In genomic region chr1:160954158-160955104, GRCh38 we compare ENCODE assay signal across 8 cellular contexts.
A peak's percentile ranks its signal among the peaks of the same experiment; 100 is the strongest.
DNase-seq lines count a peak whose midpoint lies in the region; ATAC-seq and TF ChIP-seq lines count a peak whose summit lies in the region.

Gene ITLN2 (minus strand): TSS chr1:160954809. CDS start chr1:160954741, 68 bp downstream.

- H3K79me2 ChIP-seq in Loucy (ENCODE audit: insufficient read depth, low read length): no peaks in the 10 kb centered on the region

- no peaks in the 10 kb centered on the region for H3K9me2 ChIP-seq in Loucy (replicated peaks; ENCODE audit: low read depth, low read length)

- H3F3A ChIP-seq in Loucy (ENCODE audit: low read depth): no peaks in the 10 kb centered on the region

- no peaks in the 10 kb centered on the region for H3K36me3 Mint-ChIP-seq in nephron progenitor cell (ENCODE audit: low read depth)

- H3K36me3 ChIP-seq in Loucy (ENCODE audit: insufficient read depth, low read length): no peaks in the 10 kb centered on the region
- H3K36me3 ChIP-seq in effector memory CD4-positive, alpha-beta T cell (ENCODE audit: control insufficient read depth, insufficient read depth, low read length): no peaks in the 10 kb centered on the region

- no peaks in the 10 kb centered on the region for H4K20me1 ChIP-seq in Loucy (ENCODE audit: insufficient read depth, low read length, poor library complexity, severe bottlenecking)

- peak within 1 kb of the TSS; percentile 78 for H2AFZ ChIP-seq in Loucy (ENCODE audit: low read length)

- TF ChIP-seq CTCF in AG09319 (IDR thresholded peaks at IDR 0.05; ENCODE audit: low read depth, low read length) (peak; percentile 42), Loucy (conservative IDR thresholded peaks at IDR 0.05; ENCODE audit: low read length) (peak; percentile 88), nephron progenitor cell (IDR thresholded peaks at IDR 0.05) (peak; percentile 71)

- H3K27ac ChIP-seq in effector memory CD4-positive, alpha-beta T cell (ENCODE audit: insufficient read depth, low read length, poor library complexity, severe bottlenecking): no peak within 1 kb of the TSS

- H3K9me3 ChIP-seq in Loucy (ENCODE audit: insufficient read depth, low read depth, low read length): no peaks in the 10 kb centered on the region
- no peaks in the 10 kb centered on the region for H3K9me3 ChIP-seq in effector memory CD4-positive, alpha-beta T cell (ENCODE audit: control insufficient read depth, low read length)

- peaks cover 40% of the 10 kb centered on the region for H3K4me1 Mint-ChIP-seq in nephron progenitor cell

- H3K4me3 ChIP-seq in Loucy (ENCODE audit: low read length, poor library complexity, severe bottlenecking): no peak within 1 kb of the TSS
- no peak within 1 kb of the TSS for H3K4me3 ChIP-seq in effector memory CD4-positive, alpha-beta T cell (ENCODE audit: insufficient read depth, low read depth, low read length, poor library complexity, severe bottlenecking)

- peaks cover 3% of the 10 kb centered on the region for H3K27me3 Mint-ChIP-seq in nephron progenitor cell (ENCODE audit: low read depth, poor library complexity)

- ATAC-seq in GM18511 (IDR thresholded peaks at IDR 0.05; ENCODE audit: unreplicated experiment) (peak; percentile 68), GM18517 (IDR thresholded peaks at IDR 0.05; ENCODE audit: unreplicated experiment) (no peak), HG03469 (IDR thresholded peaks at IDR 0.05; ENCODE audit: unreplicated experiment) (no peak)

- no peaks in the 10 kb centered on the region for H3K9me3 Mint-ChIP-seq in nephron progenitor cell

- no peaks in the 10 kb centered on the region for H3K27me3 ChIP-seq in Loucy (ENCODE audit: insufficient read depth, low read length, poor library complexity, severe bottlenecking)
- H3K27me3 ChIP-seq in effector memory CD4-positive, alpha-beta T cell (replicated peaks; ENCODE audit: control insufficient read depth, insufficient read depth, low read length, poor library complexity, severe bottlenecking): no peaks in the 10 kb centered on the region

- no peaks in the 10 kb centered on the region for H3K4me1 ChIP-seq in Loucy (ENCODE audit: insufficient read depth, low read length, poor library complexity, severe bottlenecking)
- no peaks in the 10 kb centered on the region for H3K4me1 ChIP-seq in effector memory CD4-positive, alpha-beta T cell (ENCODE audit: control insufficient read depth, insufficient read depth, low read length, poor library complexity, severe bottlenecking)

- H3K4me2 ChIP-seq in Loucy (ENCODE audit: low read depth, low read length, poor library complexity, severe bottlenecking): no peak within 1 kb of the TSS

- no peak within 1 kb of the TSS for H3K27ac Mint-ChIP-seq in nephron progenitor cell

- no peak within 1 kb of the TSS for H3K4me3 Mint-ChIP-seq in nephron progenitor cell

- H3K9ac ChIP-seq in Loucy (ENCODE audit: low read depth, low read length, poor library complexity, severe bottlenecking): no peak within 1 kb of the TSS

- DNase-seq in AG09319 (ENCODE audit: extremely low read depth, low read depth): no peak
- peak; percentile 54 for DNase-seq in activated CD4-positive, CD25-positive, alpha-beta regulatory T cell treated with anti-CD3 and anti-CD28 coated beads, Interleukin-2, amount 50 U/mL, for 72 hours
- peak; percentile 6 to 20 (median 8) for DNase-seq in effector memory CD4-positive, alpha-beta T cell
- peak; percentile 53 for DNase-seq in nephron progenitor cell
